Comparison of ENCODE assay signal across 12 cellular contexts in genomic region chr1:159122005-159122621, GRCh38. TPM values are rescaled to one million over a fixed set of nuclear protein-coding genes. Genes with fewer than 3 reads are reported as not detected.
A peak's percentile ranks its signal among the peaks of the same experiment; 100 is the strongest.
DNase-seq lines count a peak whose midpoint lies in the region; ATAC-seq and TF ChIP-seq lines count a peak whose summit lies in the region.
"Had no signal": no experiment of that assay in that cellular context is flagged by ENCODE, and none has a peak within 500 bp of the region (broad histone marks: within the 10 kb centered on the region; RNA-seq: fewer than 3 reads in every experiment).

No MANE protein-coding gene starts in this region.

- no peaks in the 10 kb centered on the region for H3K9me3 ChIP-seq in right lobe of liver

- TF ChIP-seq POLR2A in right lobe of liver (IDR thresholded peaks at IDR 0.05): no peak

- H3K27me3 ChIP-seq in right lobe of liver: no peaks in the 10 kb centered on the region

- no peak for TF ChIP-seq CTCF in GM10266 (IDR thresholded peaks at IDR 0.05; ENCODE audit: control insufficient read depth, insufficient read depth, low read depth, missing control alignments)
- TF ChIP-seq CTCF in right lobe of liver (IDR thresholded peaks at IDR 0.05): no peak

- 44% methylated on average over 2 of the region's 2 CpGs for whole genome bisulfite sequencing in right lobe of liver (ENCODE audit: insufficient coverage, low coverage, low lambda C conversion rate, missing lambda C conversion rate)

- intact Hi-C loops in right lobe of liver (cut with DNase I): no loop called here

- no peak overlapping the region for H3K27ac ChIP-seq in right lobe of liver
- H3K27ac ChIP-seq: skin epidermis had no signal

- ATAC-seq in GM21367 (IDR thresholded peaks at IDR 0.05; ENCODE audit: unreplicated experiment) (peak; percentile 63), HG03342 (IDR thresholded peaks at IDR 0.05; ENCODE audit: unreplicated experiment) (peak; percentile 71), right lobe of liver (no peak)

- no peaks in the 10 kb centered on the region for H3K36me3 ChIP-seq in right lobe of liver

- H3K4me3 ChIP-seq in right lobe of liver: no peak overlapping the region
- H3K4me3 ChIP-seq: skin epidermis had no signal

- peak; percentile 40 for DNase-seq in GM10266 (ENCODE audit: extremely low spot score)
- peak; percentile 32 for DNase-seq in fibroblast of gingiva (ENCODE audit: low read depth)
- no peak for DNase-seq in NK-92 (lab: John Stamatoyannopoulos, UW; ENCODE audit: unreplicated experiment)
- no peak for DNase-seq in right lobe of liver
- DNase-seq in NCI-H526 treated with DMSO at 0.1 percent for 48 hours (lab: John Stamatoyannopoulos, UW): no peak
- DNase-seq in stimulated activated naive CD4-positive, alpha-beta T cell (lab: John Stamatoyannopoulos, UW): no peak
- DNase-seq: GF-D8, NCI-H2171 had no signal

- no peaks in the 10 kb centered on the region for H3K4me1 ChIP-seq in right lobe of liver

RNA-seq across cellular contexts. Expression of gene AIM2, which starts 45.5 kb away (rescaled TPM):
- 1 to 10 TPM in 1 of 6 experiments, under 1 TPM in 2, not detected in 3; 0.73 to 1.1 (median 0.80) TPM for total RNA-seq in right lobe of liver
- total RNA-seq: glomerular endothelial cell had no signal

RNA-seq across cellular contexts. Expression of gene CADM3, which starts 49.3 kb away (rescaled TPM):
- under 1 TPM; 0.11 to 0.61 (median 0.16) TPM for total RNA-seq in right lobe of liver

Comparison
In these comparisons a context has a peak if more than half of its experiments do, and no peak if none do; other contexts are left out.
1. DNase-seq: peak in GM10266 (single experiment) and fibroblast of gingiva (single experiment); none in NK-92 (single experiment), right lobe of liver (0 of 3), NCI-H526 treated with DMSO at 0.1 percent for 48 hours (single experiment) and stimulated activated naive CD4-positive, alpha-beta T cell (0 of 6).
2. ATAC-seq: peak in GM21367 (single experiment) and HG03342 (single experiment); none in right lobe of liver (0 of 4).